1 cellular context compared by ENCODE assay signal in genomic region chr5:14270212-14270702, GRCh38.
TF ChIP-seq lines count a peak whose summit lies in the region.

No MANE protein-coding gene starts in this region.

TF ChIP-seq in HEK293, 187 proteins besides CTCF, POLR2A, EP300 and RAD21 (continued from another document):
- TF ChIP-seq INSM2 (tag by site-specific recombination; IDR thresholded peaks at IDR 0.05) = peak; percentile 85
- peak; percentile 77; the same call in 1 of the 2 replicates for TF ChIP-seq GFI1B (tag by site-specific recombination; IDR thresholded peaks at IDR 0.05)
- peak; percentile 85 for TF ChIP-seq ZNF654 (tag by site-specific recombination; IDR thresholded peaks at IDR 0.05; ENCODE audit: low read depth)
- no peak for TF ChIP-seq ZNF214 (tag by site-specific recombination; IDR thresholded peaks at IDR 0.05; ENCODE audit: borderline replicate concordance)
- TF ChIP-seq ZNF561 (tag by site-specific recombination; IDR thresholded peaks at IDR 0.05; ENCODE audit: borderline replicate concordance) = peak; percentile 46; the same call in 1 of the 2 replicates
- no peak for TF ChIP-seq ZNF18 (tag by site-specific recombination; IDR thresholded peaks at IDR 0.05)
- 0 out of 2 replicates have a peak, but pooled peaks have one; percentile 57 for TF ChIP-seq ZNF660 (tag by site-specific recombination; IDR thresholded peaks at IDR 0.05)
- no peak for TF ChIP-seq KLF7 (tag by site-specific recombination; IDR thresholded peaks at IDR 0.05; ENCODE audit: borderline replicate concordance)
- TF ChIP-seq ZSCAN5A (tag by site-specific recombination; IDR thresholded peaks at IDR 0.05) = no peak
- no peak for TF ChIP-seq ZNF221 (tag by site-specific recombination; IDR thresholded peaks at IDR 0.05; ENCODE audit: borderline replicate concordance)
- TF ChIP-seq MZF1 (tag by site-specific recombination; IDR thresholded peaks at IDR 0.05; ENCODE audit: borderline replicate concordance) = peak; percentile 95
- no peak for TF ChIP-seq KLF16 (tag by site-specific recombination; IDR thresholded peaks at IDR 0.05)
- no peak for TF ChIP-seq ZNF302 (tag by site-specific recombination; IDR thresholded peaks at IDR 0.05; ENCODE audit: low read depth)
- peak; percentile 16; the same call in 1 of the 2 replicates for TF ChIP-seq ZXDB (tag by site-specific recombination; IDR thresholded peaks at IDR 0.05)
- 0 out of 2 replicates have a peak, but pooled peaks have one; percentile 59 for TF ChIP-seq ZEB2 (tag by site-specific recombination; IDR thresholded peaks at IDR 0.05)
